ENCODE assay signal across 32 cellular contexts in the genomic region with DNA sequence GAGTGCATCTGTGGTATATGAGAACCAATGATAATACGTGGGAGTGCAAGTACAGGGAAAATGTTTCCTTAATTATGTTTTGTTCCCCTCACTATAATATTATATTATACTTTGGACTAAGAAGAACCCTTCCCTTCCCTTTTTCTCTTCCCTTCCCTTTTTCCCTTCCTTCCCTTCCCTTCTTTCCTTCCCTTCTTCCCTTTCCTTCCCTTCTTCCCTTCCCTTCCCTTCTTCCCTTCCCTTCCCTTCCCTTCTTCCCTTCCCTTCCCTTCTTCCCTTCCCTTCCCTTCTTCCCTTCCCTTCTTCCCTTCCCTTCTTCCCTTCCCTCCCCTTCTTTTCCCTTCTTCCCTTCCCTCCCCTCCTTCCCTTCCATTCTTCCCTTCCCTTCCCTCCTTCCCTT. TPM values are rescaled to one million over a fixed set of nuclear protein-coding genes. Genes with fewer than 3 reads are reported as not detected.
"Had no signal": no experiment of that assay in that cellular context is flagged by ENCODE, and none has a peak within 500 bp of the region (broad histone marks: within the 10 kb centered on the region; RNA-seq: fewer than 3 reads in every experiment).

No MANE protein-coding gene starts in this region.

- H3K4me2 ChIP-seq: neural progenitor cell, smooth muscle cell had no signal

- H3K9me3 ChIP-seq: ovary, psoas muscle, spleen, suprapubic skin, testis, tibial artery, transverse colon, upper lobe of left lung, vagina had no signal

- ATAC-seq: natural killer cell; psoas muscle; sciatic nerve; stimulated activated memory B cell treated with anti-CD40 and anti-IgM and Interleukin-4, amounts not matched to agents 10 μg/mL and 1 μg/mL and 100 μg/mL, for 72 hours; stimulated activated naive CD8-positive, alpha-beta T cell treated with anti-CD3 and anti-CD28 coated beads, Interleukin-15, amount 100 ng/mL, for 72 hours; stimulated activated naive CD8-positive, alpha-beta T cell treated with anti-CD3 and anti-CD28 coated beads, Interleukin-15, Interleukin-2, amounts not matched to agents 100 U/mL and 50 U/mL, for 24 hours had no signal

- DNase-seq: natural killer cell; occipital lobe; ovary; posterior cingulate gyrus; psoas muscle; right cardiac atrium; spleen; stimulated activated CD4-positive, alpha-beta T cell treated with anti-CD3 and anti-CD28 coated beads, Interleukin-12 subunit alpha, Interleukin-12 subunit beta, amount 100 ng/mL, for 4 hours; stimulated activated CD4-positive, alpha-beta T cell treated with anti-CD3 and anti-CD28 coated beads, Interleukin-1b, Interleukin-23, amount 100 ng/mL, for 48 hours; stimulated activated CD4-positive, alpha-beta T cell treated with anti-CD3 and anti-CD28 coated beads, Interleukin-4, amount 100 ng/mL, for 1 hour; stimulated activated CD4-positive, alpha-beta T cell treated with anti-CD3 and anti-CD28 coated beads, Interleukin-4, amount 100 ng/mL, for 4 hours; stimulated activated CD8-positive, alpha-beta memory T cell treated with anti-CD3 and anti-CD28 coated beads, Interleukin-4, amount 100 ng/mL, for 48 hours; stimulated activated naive CD4-positive, alpha-beta T cell; stimulated activated naive CD8-positive, alpha-beta T cell treated with anti-CD3 and anti-CD28 coated beads, Interleukin-15, amount 100 ng/mL, for 72 hours; stimulated activated naive CD8-positive, alpha-beta T cell treated with anti-CD3 and anti-CD28 coated beads, Interleukin-15, Interleukin-2, amounts not matched to agents 100 U/mL and 50 U/mL, for 24 hours; substantia nigra; testis; tibial artery; transverse colon; upper lobe of left lung had no signal

- FAIRE-seq: urothelium cell line had no signal

- H2AFZ ChIP-seq: neural progenitor cell, parathyroid adenoma had no signal

- H3K79me2 ChIP-seq: parathyroid adenoma had no signal

- H3K4me1 ChIP-seq: neural progenitor cell, parathyroid adenoma, psoas muscle, suprapubic skin, testis, tibial artery, transverse colon, upper lobe of left lung, vagina had no signal

- H3K27me3 ChIP-seq: neural progenitor cell, ovary, spleen, suprapubic skin, testis, tibial artery, transverse colon, upper lobe of left lung, vagina had no signal

- H3K9ac ChIP-seq: neural progenitor cell, parathyroid adenoma had no signal

- H3K36me3 ChIP-seq: neural progenitor cell, ovary, spleen, suprapubic skin, tibial artery, transverse colon, upper lobe of left lung, vagina had no signal

- H3K4me3 ChIP-seq: neural progenitor cell, ovary, psoas muscle, skin epidermis, smooth muscle cell, spleen, suprapubic skin, testis, tibial artery, transverse colon, upper lobe of left lung, vagina had no signal

- H3K27ac ChIP-seq: neural progenitor cell, ovary, parathyroid adenoma, psoas muscle, skin epidermis, suprapubic skin, testis, tibial artery, transverse colon, vagina had no signal

RNA-seq across cellular contexts. Expression of a gene that starts 36.9 kb away (rescaled TPM):
- total RNA-seq: progenitor cell of endocrine pancreas, renal cortical epithelial cell, smooth muscle cell had no signal
- polyA plus RNA-seq: neural cell, smooth muscle cell had no signal
